ENCODE assay signal across 8 cellular contexts in genomic region chr1:182789138-182790076, GRCh38. TPM values are rescaled to one million over a fixed set of nuclear protein-coding genes. Genes with fewer than 3 reads are reported as not detected.
DNase-seq lines count a peak whose midpoint lies in the region; ATAC-seq, FAIRE-seq and TF ChIP-seq lines count a peak whose summit lies in the region.

NPL (plus strand) TSS chr1:182789773; CDS start chr1:182794372, 4,599 bp downstream.

- FAIRE-seq in GM19239 (lab: Jason Lieb, UNC): peak; percentile 77

- peaks cover 5% of the 10 kb centered on the region for H3K27me3 ChIP-seq in BJ (ENCODE audit: control insufficient read depth, insufficient read depth, low read length)

- ATAC-seq in HG03439 (IDR thresholded peaks at IDR 0.05; ENCODE audit: unreplicated experiment): peak; percentile 86

- peak within 1 kb of the TSS; percentile 74 for H3K4me3 ChIP-seq in BJ (ENCODE audit: low read depth, low read length)

- H3K4me3 Mint-ChIP-seq in activated CD4-positive, alpha-beta memory T cell treated with anti-CD3 and anti-CD28 coated beads for 36 hours: peak within 1 kb of the TSS; percentile 80

- no peaks in the 10 kb centered on the region for H3K9me3 Mint-ChIP-seq in activated CD4-positive, alpha-beta memory T cell treated with anti-CD3 and anti-CD28 coated beads for 36 hours

- H3K36me3 Mint-ChIP-seq in activated CD4-positive, alpha-beta memory T cell treated with anti-CD3 and anti-CD28 coated beads for 36 hours: no peaks in the 10 kb centered on the region

- no peak for TF ChIP-seq CTCF in BJ (IDR thresholded peaks at IDR 0.05; ENCODE audit: insufficient read depth, low read depth, low read length)

- CTCF ChIA-PET in BJ (lab: Yijun Ruan, JAX): interaction anchor here (1.0 to 14.1 kb wide), 2 partner anchors 9 to 188 kb away, joined by 3 to 488 read pairs; partner anchors contain the start of gene RGS16
- CTCF ChIA-PET in activated CD4-positive, alpha-beta memory T cell treated with anti-CD3 and anti-CD28 coated beads for 36 hours (lab: Charles Lee): interaction anchor here (0.8 to 15.9 kb wide), 4 partner anchors 38 to 191 kb away, joined by 4 to 1086 read pairs (median 4); partner anchors contain the start of genes RGS16 and RNASEL

- H3K27ac Mint-ChIP-seq in activated CD4-positive, alpha-beta memory T cell treated with anti-CD3 and anti-CD28 coated beads for 36 hours: no peak within 1 kb of the TSS

- DNase-seq in BJ (ENCODE audit: low read depth) (no peak), GM19239 (ENCODE audit: insufficient read length, low spot score) (peak; percentile 66), NCI-H69 (lab: John Stamatoyannopoulos, UW) (peak; percentile 93), ecto neural progenitor cell (ENCODE audit: low spot score) (peak; percentile 85), lung microvascular endothelial cell (ENCODE audit: low read depth in 2 of 2) (peak; percentile 79 to 83)
- peak; percentile 90 for DNase-seq in activated CD4-positive, alpha-beta memory T cell treated with anti-CD3 and anti-CD28 coated beads for 36 hours
- DNase-seq in stimulated activated CD8-positive, alpha-beta memory T cell treated with anti-CD3 and anti-CD28 coated beads, Interleukin-12 subunit alpha, Interleukin-12 subunit beta, amount 100 ng/mL, for 1 hour (ENCODE audit: low read depth): peak; percentile 75

- H3K36me3 ChIP-seq in BJ (ENCODE audit: control insufficient read depth, insufficient read depth, low read length): no peaks in the 10 kb centered on the region

- no peaks in the 10 kb centered on the region for H3K27me3 Mint-ChIP-seq in activated CD4-positive, alpha-beta memory T cell treated with anti-CD3 and anti-CD28 coated beads for 36 hours

- POLR2A ChIA-PET in BJ (lab: Charles Lee): no interaction called here
- POLR2A ChIA-PET in activated CD4-positive, alpha-beta memory T cell treated with anti-CD3 and anti-CD28 coated beads for 36 hours (lab: Charles Lee): no interaction called here

- H3K4me1 Mint-ChIP-seq in activated CD4-positive, alpha-beta memory T cell treated with anti-CD3 and anti-CD28 coated beads for 36 hours (ENCODE audit: low read depth): peaks cover 13% of the 10 kb centered on the region

- intact Hi-C loops in activated CD4-positive, alpha-beta memory T cell treated with anti-CD3 and anti-CD28 coated beads for 36 hours (cut with micrococcal nuclease): loop anchor here (1.0 to 5.0 kb wide), 3 partner anchors 50 to 542 kb away; partner anchors contain the start of genes DHX9 and LAMC1

RNA-seq across cellular contexts. Expression of gene NPL, which starts in this region (rescaled TPM):
- 1.2 TPM in 2 replicates for polyA plus RNA-seq in BJ (2011; rRNA removed)
- 1.1 and 1.4 TPM in 2 replicates for polyA minus RNA-seq in BJ (2011; rRNA and poly(A)+ RNA removed)
- 1 to 10 TPM; 3.8 to 7.8 TPM for total RNA-seq in activated CD4-positive, alpha-beta memory T cell treated with anti-CD3 and anti-CD28 coated beads for 36 hours
- 1.6 and 3.1 TPM in 2 replicates for total RNA-seq in lung microvascular endothelial cell
